In the genomic region with DNA sequence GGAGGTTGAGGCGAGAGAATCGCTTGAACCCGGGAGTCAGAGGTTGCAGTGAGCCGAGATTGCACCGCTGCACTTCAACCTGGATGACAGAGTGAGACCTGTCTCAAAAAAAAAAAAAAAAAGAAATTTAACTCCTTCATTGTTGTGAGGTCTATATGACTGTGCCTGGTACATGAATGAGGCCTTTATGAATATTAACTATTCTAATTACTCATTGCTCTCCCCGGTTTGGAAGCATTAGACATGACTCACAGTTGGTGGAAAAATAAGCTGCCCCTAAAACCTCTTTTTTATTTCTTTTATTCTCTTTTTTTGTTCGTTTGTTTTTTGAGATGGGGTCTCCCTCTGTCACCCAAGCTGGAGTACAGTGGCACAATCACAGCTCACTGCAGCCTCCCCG, we compare ENCODE assay signal across 30 cellular contexts. TPM values are rescaled to one million over a fixed set of nuclear protein-coding genes. Genes with fewer than 3 reads are reported as not detected.
"Had no signal": no experiment of that assay in that cellular context is flagged by ENCODE, and none has a peak within 500 bp of the region (broad histone marks: within the 10 kb centered on the region; RNA-seq: fewer than 3 reads in every experiment).

No MANE protein-coding gene starts in this region.

- H3K9me3 Mint-ChIP-seq: nephron; neural progenitor cell; stimulated activated memory B cell treated with anti-CD40 and anti-IgM and Interleukin-4, amounts not matched to agents 10 μg/mL and 1 μg/mL and 100 μg/mL, for 72 hours; stimulated activated naive CD8-positive, alpha-beta T cell treated with anti-CD3 and anti-CD28 coated beads, Interleukin-15, Interleukin-2, amounts not matched to agents 100 ng/mL and 50 ng/mL, for 24 hours had no signal

- H3K27ac ChIP-seq: dorsolateral prefrontal cortex, epithelial cell of prostate, gastroesophageal sphincter, heart left ventricle, hepatocyte, left lung, neural progenitor cell, prostate gland, sigmoid colon, suprapubic skin, transverse colon, upper lobe of right lung, uterus had no signal

- H3K4me3 Mint-ChIP-seq: naive thymus-derived CD4-positive, alpha-beta T cell; nephron; neural progenitor cell; stimulated activated memory B cell treated with anti-CD40 and anti-IgM and Interleukin-4, amounts not matched to agents 10 μg/mL and 1 μg/mL and 100 μg/mL, for 72 hours; stimulated activated naive CD8-positive, alpha-beta T cell treated with anti-CD3 and anti-CD28 coated beads, Interleukin-15, Interleukin-2, amounts not matched to agents 100 ng/mL and 50 ng/mL, for 24 hours had no signal

- H3K36me3 Mint-ChIP-seq: naive thymus-derived CD4-positive, alpha-beta T cell; neural progenitor cell; stimulated activated memory B cell treated with anti-CD40 and anti-IgM and Interleukin-4, amounts not matched to agents 10 μg/mL and 1 μg/mL and 100 μg/mL, for 72 hours had no signal

- DNase-seq: dorsolateral prefrontal cortex; effector CD4-positive, alpha-beta T cell; foreskin fibroblast; heart left ventricle; kidney; left cardiac atrium; left lung; midbrain; naive thymus-derived CD4-positive, alpha-beta T cell; right cardiac atrium; sigmoid colon; stimulated activated CD4-positive, alpha-beta T cell treated with anti-CD3 and anti-CD28 coated beads, Interleukin-2, amount 100 ng/mL, for 24 hours; stimulated activated CD4-positive, alpha-beta T cell treated with anti-CD3 and anti-CD28 coated beads, Interleukin-4, amount 100 ng/mL, for 24 hours; transverse colon; upper lobe of right lung; uterus had no signal

- H3K4me3 ChIP-seq: dorsolateral prefrontal cortex, gastroesophageal sphincter, heart left ventricle, hepatocyte, left lung, neural progenitor cell, prostate gland, sigmoid colon, suprapubic skin, transverse colon, upper lobe of right lung, uterus had no signal

- ATAC-seq: esophagus mucosa; gastroesophageal sphincter; heart left ventricle; left cardiac atrium; left lung; naive thymus-derived CD4-positive, alpha-beta T cell; right cardiac atrium; stimulated activated memory B cell treated with anti-CD40 and anti-IgM and Interleukin-4, amounts not matched to agents 10 μg/mL and 1 μg/mL and 100 μg/mL, for 72 hours; upper lobe of right lung had no signal

- H3K27ac Mint-ChIP-seq: naive thymus-derived CD4-positive, alpha-beta T cell; nephron; neural progenitor cell; stimulated activated memory B cell treated with anti-CD40 and anti-IgM and Interleukin-4, amounts not matched to agents 10 μg/mL and 1 μg/mL and 100 μg/mL, for 72 hours; stimulated activated naive CD8-positive, alpha-beta T cell treated with anti-CD3 and anti-CD28 coated beads, Interleukin-15, Interleukin-2, amounts not matched to agents 100 ng/mL and 50 ng/mL, for 24 hours had no signal

RNA-seq across cellular contexts. Expression of gene NPPB, which starts 3.3 kb away (rescaled TPM):
- total RNA-seq: esophagus mucosa; gastroesophageal sphincter; kidney; left lung; lower leg skin; lung microvascular endothelial cell; mucosa of gallbladder; naive thymus-derived CD4-positive, alpha-beta T cell; osteocyte; prostate gland; sigmoid colon; suprapubic skin; transverse colon; uterus had no signal

RNA-seq across cellular contexts. Expression of gene NPPA, which starts 7.8 kb away (rescaled TPM):
- total RNA-seq: esophagus mucosa; hepatocyte; lower leg skin; mucosa of gallbladder; naive thymus-derived CD4-positive, alpha-beta T cell; osteocyte; sigmoid colon; suprapubic skin; transverse colon; uterus had no signal
